In genomic region chr1:16178596-16179497, GRCh38 we compare ENCODE assay signal across 1 cellular context.
TF ChIP-seq lines count a peak whose summit lies in the region.

No MANE protein-coding gene starts in this region.

TF ChIP-seq in HepG2, 621 proteins besides CTCF, POLR2A, EP300 and RAD21 (continued from another document and continues in another):
- TF ChIP-seq PAWR (CRISPR knock-in tag; IDR thresholded peaks at IDR 0.05; ENCODE audit: borderline replicate concordance) (no peak), TRAFD1 (CRISPR knock-in tag; IDR thresholded peaks at IDR 0.05; ENCODE audit: borderline replicate concordance) (0 out of 2 replicates have a peak, but pooled peaks have one; percentile 50), BCL6 (CRISPR knock-in tag; IDR thresholded peaks at IDR 0.05) (peak; percentile 45), ZNF292 (CRISPR knock-in tag; IDR thresholded peaks at IDR 0.05; ENCODE audit: borderline replicate concordance, low read depth) (no peak; the same call in 1 of the 2 replicates), MYNN (CRISPR knock-in tag; IDR thresholded peaks at IDR 0.05; ENCODE audit: low read depth) (no peak), ZNF350 (CRISPR knock-in tag; IDR thresholded peaks at IDR 0.05; ENCODE audit: borderline replicate concordance, low read depth) (0 out of 2 replicates have a peak, but pooled peaks have one; percentile 74), TAF1 (CRISPR knock-in tag; IDR thresholded peaks at IDR 0.05) (peak; percentile 43; the same call in 1 of the 2 replicates), ZNF318 (CRISPR knock-in tag; IDR thresholded peaks at IDR 0.05) (no peak), ZNF557 (CRISPR knock-in tag; IDR thresholded peaks at IDR 0.05) (no peak), HMG20A (CRISPR knock-in tag; IDR thresholded peaks at IDR 0.05; ENCODE audit: borderline replicate concordance) (no peak; the same call in none of the 2 replicates), ZNF510 (CRISPR knock-in tag; IDR thresholded peaks at IDR 0.05; ENCODE audit: low read depth) (0 out of 2 replicates have a peak, but pooled peaks have one; percentile 74), ATF4 (CRISPR knock-in tag; IDR thresholded peaks at IDR 0.05) (no peak; a peak in 1 of 4 replicates), FOXK1 (CRISPR knock-in tag; IDR thresholded peaks at IDR 0.05; ENCODE audit: borderline replicate concordance, low read depth) (peak; percentile 29; the same call in 1 of the 2 replicates), SMARCC2 (IDR thresholded peaks at IDR 0.05) (no peak), ZNF672 (CRISPR knock-in tag; IDR thresholded peaks at IDR 0.05) (no peak), DRAP1 (CRISPR knock-in tag; IDR thresholded peaks at IDR 0.05) (peak; percentile 57), KDM6A (CRISPR knock-in tag; IDR thresholded peaks at IDR 0.05; ENCODE audit: low read depth) (peak; percentile 83), POGK (CRISPR knock-in tag; conservative IDR thresholded peaks at IDR 0.05) (peak; percentile 85; the same call in 1 of the 2 replicates), ZNF788 (CRISPR knock-in tag; IDR thresholded peaks at IDR 0.05; ENCODE audit: borderline replicate concordance) (peak; percentile 67; the same call in 1 of the 2 replicates), ZBTB3 (CRISPR knock-in tag; IDR thresholded peaks at IDR 0.05; ENCODE audit: borderline replicate concordance, low read depth) (peak; percentile 67; the same call in 1 of the 2 replicates), ZNF513 (CRISPR knock-in tag; conservative IDR thresholded peaks at IDR 0.05) (no peak), RXRB (CRISPR knock-in tag; IDR thresholded peaks at IDR 0.05; ENCODE audit: borderline replicate concordance) (peak; percentile 94), NR2F6 (IDR thresholded peaks at IDR 0.05) (peak; percentile 81), NR2F6 (CRISPR knock-in tag; IDR thresholded peaks at IDR 0.05) (peak; percentile 70; the same call in 1 of the 2 replicates), ZNF333 (CRISPR knock-in tag; IDR thresholded peaks at IDR 0.05; ENCODE audit: borderline replicate concordance) (peak; percentile 68; the same call in 1 of the 2 replicates), SP2 (CRISPR knock-in tag; IDR thresholded peaks at IDR 0.05) (no peak), PHF8 (CRISPR knock-in tag; IDR thresholded peaks at IDR 0.05) (peak; percentile 20; the same call in 1 of the 2 replicates), LRRFIP1 (CRISPR knock-in tag; conservative IDR thresholded peaks at IDR 0.05) (no peak), ATF3 (CRISPR knock-in tag; IDR thresholded peaks at IDR 0.05) (peak; percentile 1; the same call in 1 of the 2 replicates), ZKSCAN5 (CRISPR knock-in tag; IDR thresholded peaks at IDR 0.05) (no peak), HOXA3 (CRISPR knock-in tag; IDR thresholded peaks at IDR 0.05) (peak; percentile 84; the same call in 1 of the 2 replicates), ZNF670 (CRISPR knock-in tag; IDR thresholded peaks at IDR 0.05; ENCODE audit: borderline replicate concordance) (peak; percentile 74; the same call in 1 of the 2 replicates), ZNF124 (CRISPR knock-in tag; IDR thresholded peaks at IDR 0.05) (peak; percentile 47; the same call in 1 of the 2 replicates), ZNF7 (CRISPR knock-in tag; IDR thresholded peaks at IDR 0.05) (no peak), SALL1 (CRISPR knock-in tag; IDR thresholded peaks at IDR 0.05) (peak; percentile 85), ZNF331 (CRISPR knock-in tag; IDR thresholded peaks at IDR 0.05) (peak; percentile 13; the same call in 1 of the 2 replicates), GTF2F1 (IDR thresholded peaks at IDR 0.05; ENCODE audit: low read length) (no peak), ATAD3A (CRISPR knock-in tag; IDR thresholded peaks at IDR 0.05) (no peak), ZFP36L1 (CRISPR knock-in tag; IDR thresholded peaks at IDR 0.05) (no peak), ZNF501 (CRISPR knock-in tag; IDR thresholded peaks at IDR 0.05) (peak; percentile 90), GATA4 (IDR thresholded peaks at IDR 0.05; ENCODE audit: borderline replicate concordance, low read depth) (no peak), ZNF24 (IDR thresholded peaks at IDR 0.05) (0 out of 2 replicates have a peak, but pooled peaks have one; percentile 24)
